8 cellular contexts compared by ENCODE assay signal in the genomic region with DNA sequence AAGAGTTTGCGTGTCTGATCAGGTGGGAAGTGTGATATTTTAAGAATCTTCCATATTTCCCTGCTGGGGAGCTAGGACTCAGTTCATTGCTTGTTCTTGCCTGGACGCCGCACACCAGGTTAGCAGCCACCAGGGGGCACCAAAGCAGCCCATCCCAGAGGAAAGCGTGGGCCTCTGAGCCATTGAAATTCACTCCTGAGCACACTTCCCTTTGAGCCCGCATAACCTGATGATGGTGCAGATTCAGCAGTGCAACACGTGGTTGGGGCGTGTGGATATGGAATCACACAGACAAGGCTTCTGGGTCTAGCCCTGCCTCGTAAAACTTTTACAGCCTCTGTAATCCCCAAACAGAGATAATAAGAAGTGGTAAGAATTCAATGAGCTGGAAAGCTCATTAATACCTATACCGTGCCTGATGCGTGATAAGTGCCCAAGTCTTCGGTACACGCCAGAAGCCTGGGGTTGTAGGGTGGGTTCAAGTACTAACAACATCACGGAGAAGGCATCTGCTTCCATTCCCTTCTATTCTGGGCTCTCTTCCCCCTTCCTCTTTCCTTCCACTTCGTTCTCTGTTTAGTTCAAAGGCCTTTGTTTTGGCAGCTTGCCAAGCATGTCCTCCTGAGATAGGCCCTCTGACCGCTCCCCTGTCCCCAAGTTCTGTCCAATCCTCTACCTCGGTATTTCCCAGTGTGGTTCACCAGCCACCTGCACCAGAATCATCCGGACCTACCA.
DNase-seq lines count a peak whose midpoint lies in the region; ATAC-seq and TF ChIP-seq lines count a peak whose summit lies in the region.

No MANE protein-coding gene starts in this region.

- H3K27ac Mint-ChIP-seq in GM23338, result peak overlapping the region; percentile 58

- H3K79me2 ChIP-seq in GM23338 (replicated peaks; ENCODE audit: insufficient read depth), result no peaks in the 10 kb centered on the region

- H3K36me3 ChIP-seq in GM23338 (ENCODE audit: insufficient read depth), result no peaks in the 10 kb centered on the region
- no peaks in the 10 kb centered on the region for H3K36me3 ChIP-seq in RWPE2 (ENCODE audit: low read depth)

- no peaks in the 10 kb centered on the region for H3F3A ChIP-seq in GM23338 (replicated peaks; ENCODE audit: low read depth)

- H3K9me3 Mint-ChIP-seq in GM23338, result peaks cover 8% of the 10 kb centered on the region

- H2AFZ ChIP-seq in GM23338, result peak overlapping the region; percentile 90

- peaks cover 2% of the 10 kb centered on the region for H3K27me3 Mint-ChIP-seq in GM23338 (ENCODE audit: insufficient read depth, low read depth, poor library complexity)

- peak overlapping the region; percentile 13; the same call in 1 of the 2 replicates for H3K4me2 ChIP-seq in GM23338

- DNase-seq in ELF-1 (ENCODE audit: low read depth, low spot score) (peak; percentile 90), GM23338 (ENCODE audit: low spot score) (peak; percentile 87), LHCN-M2 (ENCODE audit: low read depth) (peak; percentile 79), RWPE2 (ENCODE audit: low spot score) (peak; percentile 68), foreskin keratinocyte (peak; percentile 60 to 74), non-pigmented ciliary epithelial cell (ENCODE audit: low read depth) (peak; percentile 54), substantia nigra (lab: John Stamatoyannopoulos, UW) (peak; percentile 12 to 88 (median 72))
- DNase-seq in activated effector memory CD4-positive, alpha-beta T cell treated with Interleukin-2 at 50 U/mL for 16 hours, result peak; percentile 58

- no peaks in the 10 kb centered on the region for H4K20me1 ChIP-seq in GM23338 (replicated peaks; ENCODE audit: insufficient read depth)

- H3K4me3 ChIP-seq in GM23338, result no peak overlapping the region
- no peak overlapping the region for H3K4me3 ChIP-seq in RWPE2 (ENCODE audit: severe bottlenecking)

- peaks cover 4% of the 10 kb centered on the region; the same call in 1 of the 3 replicates for H3K36me3 Mint-ChIP-seq in GM23338 (ENCODE audit: low read depth)

- peaks cover 7% of the 10 kb centered on the region; the same call in 2 of the 3 replicates for H3K4me1 Mint-ChIP-seq in GM23338

- TF ChIP-seq CTCF in GM23338 (conservative IDR thresholded peaks at IDR 0.05; ENCODE audit: low read depth in 2 of 2) (peak; percentile 95 to 96), RWPE2 (IDR thresholded peaks at IDR 0.05; ENCODE audit: poor library complexity, severe bottlenecking) (peak; percentile 87), foreskin keratinocyte (conservative IDR thresholded peaks at IDR 0.05) (peak; percentile 96)

- H3K9me2 ChIP-seq in GM23338 (ENCODE audit: insufficient read depth), result 0 out of 2 replicates have a peak, but pooled peaks cover 4% of the 10 kb centered on the region

- ATAC-seq in GM23338, result peak; percentile 100
- ATAC-seq in RWPE2 (ENCODE audit: low read depth), result peak; percentile 93
- peak; percentile 99 for ATAC-seq in foreskin keratinocyte

- H3K4me1 ChIP-seq in GM23338 (ENCODE audit: insufficient read depth) (no peaks in the 10 kb centered on the region), RWPE2 (ENCODE audit: insufficient read depth, poor library complexity, severe bottlenecking) (no peaks in the 10 kb centered on the region), foreskin keratinocyte (no peaks in the 10 kb centered on the region)

- H3K27ac ChIP-seq in GM23338 (ENCODE audit: low read depth) (no peak overlapping the region), RWPE2 (ENCODE audit: poor library complexity, severe bottlenecking) (no peak overlapping the region), foreskin keratinocyte (no peak overlapping the region), substantia nigra (ENCODE audit: low read depth, low read length, poor library complexity, severe bottlenecking) (peak overlapping the region; percentile 38)

- no peaks in the 10 kb centered on the region for H3K27me3 ChIP-seq in GM23338 (ENCODE audit: insufficient read depth)
- H3K27me3 ChIP-seq in RWPE2 (ENCODE audit: insufficient read depth, poor library complexity, severe bottlenecking), result no peaks in the 10 kb centered on the region
- H3K27me3 ChIP-seq in foreskin keratinocyte, result peaks cover 7% of the 10 kb centered on the region

- H3K4me3 Mint-ChIP-seq in GM23338, result no peak overlapping the region

- no peaks in the 10 kb centered on the region for H3K9me3 ChIP-seq in RWPE2 (ENCODE audit: severe bottlenecking)

TF ChIP-seq in GM23338, 12 proteins besides CTCF, POLR2A, EP300 and RAD21 (continues in another document):
- TF ChIP-seq CREB1 (CRISPR knock-in tag; IDR thresholded peaks at IDR 0.05; ENCODE audit: low read depth), result no peak
- no peak for TF ChIP-seq JUNB (IDR thresholded peaks at IDR 0.05; ENCODE audit: unreplicated experiment)
- TF ChIP-seq EZH2 (IDR thresholded peaks at IDR 0.05; ENCODE audit: low read depth, unreplicated experiment), result no peak
- TF ChIP-seq, protein P1, sequence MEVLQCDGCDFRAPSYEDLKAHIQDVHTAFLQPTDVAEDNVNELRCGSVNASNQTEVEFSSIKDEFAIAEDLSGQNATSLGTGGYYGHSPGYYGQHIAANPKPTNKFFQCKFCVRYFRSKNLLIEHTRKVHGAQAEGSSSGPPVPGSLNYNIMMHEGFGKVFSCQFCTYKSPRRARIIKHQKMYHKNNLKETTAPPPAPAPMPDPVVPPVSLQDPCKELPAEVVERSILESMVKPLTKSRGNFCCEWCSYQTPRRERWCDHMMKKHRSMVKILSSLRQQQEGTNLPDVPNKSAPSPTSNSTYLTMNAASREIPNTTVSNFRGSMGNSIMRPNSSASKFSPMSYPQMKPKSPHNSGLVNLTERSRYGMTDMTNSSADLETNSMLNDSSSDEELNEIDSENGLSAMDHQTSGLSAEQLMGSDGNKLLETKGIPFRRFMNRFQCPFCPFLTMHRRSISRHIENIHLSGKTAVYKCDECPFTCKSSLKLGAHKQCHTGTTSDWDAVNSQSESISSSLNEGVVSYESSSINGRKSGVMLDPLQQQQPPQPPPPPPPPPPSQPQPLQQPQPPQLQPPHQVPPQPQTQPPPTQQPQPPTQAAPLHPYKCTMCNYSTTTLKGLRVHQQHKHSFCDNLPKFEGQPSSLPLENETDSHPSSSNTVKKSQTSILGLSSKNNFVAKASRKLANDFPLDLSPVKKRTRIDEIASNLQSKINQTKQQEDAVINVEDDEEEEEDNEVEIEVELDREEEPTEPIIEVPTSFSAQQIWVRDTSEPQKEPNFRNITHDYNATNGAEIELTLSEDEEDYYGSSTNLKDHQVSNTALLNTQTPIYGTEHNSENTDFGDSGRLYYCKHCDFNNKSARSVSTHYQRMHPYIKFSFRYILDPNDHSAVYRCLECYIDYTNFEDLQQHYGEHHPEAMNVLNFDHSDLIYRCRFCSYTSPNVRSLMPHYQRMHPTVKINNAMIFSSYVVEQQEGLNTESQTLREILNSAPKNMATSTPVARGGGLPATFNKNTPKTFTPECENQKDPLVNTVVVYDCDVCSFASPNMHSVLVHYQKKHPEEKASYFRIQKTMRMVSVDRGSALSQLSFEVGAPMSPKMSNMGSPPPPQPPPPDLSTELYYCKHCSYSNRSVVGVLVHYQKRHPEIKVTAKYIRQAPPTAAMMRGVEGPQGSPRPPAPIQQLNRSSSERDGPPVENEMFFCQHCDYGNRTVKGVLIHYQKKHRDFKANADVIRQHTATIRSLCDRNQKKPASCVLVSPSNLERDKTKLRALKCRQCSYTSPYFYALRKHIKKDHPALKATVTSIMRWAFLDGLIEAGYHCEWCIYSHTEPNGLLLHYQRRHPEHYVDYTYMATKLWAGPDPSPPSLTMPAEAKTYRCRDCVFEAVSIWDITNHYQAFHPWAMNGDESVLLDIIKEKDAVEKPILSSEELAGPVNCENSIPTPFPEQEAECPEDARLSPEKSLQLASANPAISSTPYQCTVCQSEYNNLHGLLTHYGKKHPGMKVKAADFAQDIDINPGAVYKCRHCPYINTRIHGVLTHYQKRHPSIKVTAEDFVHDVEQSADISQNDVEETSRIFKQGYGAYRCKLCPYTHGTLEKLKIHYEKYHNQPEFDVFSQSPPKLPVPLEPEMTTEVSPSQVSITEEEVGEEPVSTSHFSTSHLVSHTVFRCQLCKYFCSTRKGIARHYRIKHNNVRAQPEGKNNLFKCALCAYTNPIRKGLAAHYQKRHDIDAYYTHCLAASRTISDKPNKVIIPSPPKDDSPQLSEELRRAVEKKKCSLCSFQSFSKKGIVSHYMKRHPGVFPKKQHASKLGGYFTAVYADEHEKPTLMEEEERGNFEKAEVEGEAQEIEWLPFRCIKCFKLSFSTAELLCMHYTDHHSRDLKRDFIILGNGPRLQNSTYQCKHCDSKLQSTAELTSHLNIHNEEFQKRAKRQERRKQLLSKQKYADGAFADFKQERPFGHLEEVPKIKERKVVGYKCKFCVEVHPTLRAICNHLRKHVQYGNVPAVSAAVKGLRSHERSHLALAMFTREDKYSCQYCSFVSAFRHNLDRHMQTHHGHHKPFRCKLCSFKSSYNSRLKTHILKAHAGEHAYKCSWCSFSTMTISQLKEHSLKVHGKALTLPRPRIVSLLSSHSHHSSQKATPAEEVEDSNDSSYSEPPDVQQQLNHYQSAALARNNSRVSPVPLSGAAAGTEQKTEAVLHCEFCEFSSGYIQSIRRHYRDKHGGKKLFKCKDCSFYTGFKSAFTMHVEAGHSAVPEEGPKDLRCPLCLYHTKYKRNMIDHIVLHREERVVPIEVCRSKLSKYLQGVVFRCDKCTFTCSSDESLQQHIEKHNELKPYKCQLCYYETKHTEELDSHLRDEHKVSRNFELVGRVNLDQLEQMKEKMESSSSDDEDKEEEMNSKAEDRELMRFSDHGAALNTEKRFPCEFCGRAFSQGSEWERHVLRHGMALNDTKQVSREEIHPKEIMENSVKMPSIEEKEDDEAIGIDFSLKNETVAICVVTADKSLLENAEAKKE (CRISPR knock-in tag; IDR thresholded peaks at IDR 0.05), result no peak
- TF ChIP-seq, protein P2, sequence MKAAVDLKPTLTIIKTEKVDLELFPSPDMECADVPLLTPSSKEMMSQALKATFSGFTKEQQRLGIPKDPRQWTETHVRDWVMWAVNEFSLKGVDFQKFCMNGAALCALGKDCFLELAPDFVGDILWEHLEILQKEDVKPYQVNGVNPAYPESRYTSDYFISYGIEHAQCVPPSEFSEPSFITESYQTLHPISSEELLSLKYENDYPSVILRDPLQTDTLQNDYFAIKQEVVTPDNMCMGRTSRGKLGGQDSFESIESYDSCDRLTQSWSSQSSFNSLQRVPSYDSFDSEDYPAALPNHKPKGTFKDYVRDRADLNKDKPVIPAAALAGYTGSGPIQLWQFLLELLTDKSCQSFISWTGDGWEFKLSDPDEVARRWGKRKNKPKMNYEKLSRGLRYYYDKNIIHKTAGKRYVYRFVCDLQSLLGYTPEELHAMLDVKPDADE (IDR thresholded peaks at IDR 0.05), result no peak
- no peak for TF ChIP-seq ZNF331 (CRISPR knock-in tag; IDR thresholded peaks at IDR 0.05; ENCODE audit: low read depth)
- no peak for TF ChIP-seq NANOG (IDR thresholded peaks at IDR 0.05; ENCODE audit: borderline replicate concordance)
